12 cellular contexts compared by ENCODE assay signal in genomic region chr10:77844713-77845454, GRCh38.
DNase-seq lines count a peak whose midpoint lies in the region; ATAC-seq, FAIRE-seq and TF ChIP-seq lines count a peak whose summit lies in the region.
"Had no signal": no experiment of that assay in that cellular context is flagged by ENCODE, and none has a peak within 500 bp of the region (broad histone marks: within the 10 kb centered on the region; RNA-seq: fewer than 3 reads in every experiment).

No MANE protein-coding gene starts in this region.

- POLR2A ChIA-PET in AG04449 (lab: Yijun Ruan, JAX): no interaction called here
- POLR2A ChIA-PET in naive thymus-derived CD4-positive, alpha-beta T cell (lab: Charles Lee): no interaction called here

- H3K4me1 ChIP-seq in HUES6 (ENCODE audit: control insufficient read depth, insufficient read depth, low read length): peaks cover 40% of the 10 kb centered on the region
- H3K4me1 ChIP-seq in naive thymus-derived CD4-positive, alpha-beta T cell (ENCODE audit: control insufficient read depth in 2 of 2, insufficient read depth in 2 of 2, low read length in 2 of 2): no peaks in the 10 kb centered on the region

- H3K27me3 Mint-ChIP-seq in mesothelial cell of epicardium (ENCODE audit: low read depth): no peaks in the 10 kb centered on the region
- no peaks in the 10 kb centered on the region for H3K27me3 Mint-ChIP-seq in naive thymus-derived CD4-positive, alpha-beta T cell

- no peak overlapping the region for H3K4me3 Mint-ChIP-seq in mesothelial cell of epicardium
- H3K4me3 Mint-ChIP-seq in naive thymus-derived CD4-positive, alpha-beta T cell: no peak overlapping the region

- no peak for FAIRE-seq in bronchial epithelial cell (lab: Jason Lieb, UNC)

- no peaks in the 10 kb centered on the region for H3K27me3 ChIP-seq in HUES6 (ENCODE audit: control insufficient read depth, insufficient read depth, low read length)
- H3K27me3 ChIP-seq in bronchial epithelial cell (ENCODE audit: control insufficient read depth, insufficient read depth, low read length): no peaks in the 10 kb centered on the region
- H3K27me3 ChIP-seq in naive thymus-derived CD4-positive, alpha-beta T cell (ENCODE audit: control insufficient read depth in 2 of 2, insufficient read depth in 2 of 2, low read length in 2 of 2): no peaks in the 10 kb centered on the region
- H3K27me3 ChIP-seq: esophagus squamous epithelium had no signal

- H3K4me1 Mint-ChIP-seq in mesothelial cell of epicardium: peaks cover 11% of the 10 kb centered on the region
- peaks cover 0 to 8% (median 0%) of the 10 kb centered on the region in 7 donors for H3K4me1 Mint-ChIP-seq in naive thymus-derived CD4-positive, alpha-beta T cell

- H3K9ac ChIP-seq in HUES6 (ENCODE audit: low read length): peak overlapping the region; percentile 47

- H3K36me3 Mint-ChIP-seq in mesothelial cell of epicardium: peaks cover 17% of the 10 kb centered on the region
- H3K36me3 Mint-ChIP-seq in naive thymus-derived CD4-positive, alpha-beta T cell: no peaks in the 10 kb centered on the region

- TF ChIP-seq CTCF in AG04449 (IDR thresholded peaks at IDR 0.05; ENCODE audit: insufficient read depth, low read length, missing control alignments): no peak
- TF ChIP-seq CTCF in bronchial epithelial cell (IDR thresholded peaks at IDR 0.05; ENCODE audit: insufficient read depth, low read length, severe bottlenecking): no peak
- TF ChIP-seq CTCF in mesothelial cell of epicardium (IDR thresholded peaks at IDR 0.05; ENCODE audit: unreplicated experiment): no peak

- H3K36me3 ChIP-seq in HUES6 (ENCODE audit: control insufficient read depth, insufficient read depth, low read length) (peaks cover 59% of the 10 kb centered on the region), bronchial epithelial cell (ENCODE audit: control insufficient read depth, insufficient read depth, low read length) (peaks cover 30% of the 10 kb centered on the region)
- H3K36me3 ChIP-seq in naive thymus-derived CD4-positive, alpha-beta T cell (ENCODE audit: control insufficient read depth in 2 of 3, insufficient read depth in 3 of 3, low read length in 3 of 3): no peaks in the 10 kb centered on the region

- peak overlapping the region; percentile 70 for H3K27ac Mint-ChIP-seq in mesothelial cell of epicardium
- peak overlapping the region in 1 of 9 donors; percentile 64 for H3K27ac Mint-ChIP-seq in naive thymus-derived CD4-positive, alpha-beta T cell

- no peak for ATAC-seq in naive thymus-derived CD4-positive, alpha-beta T cell

- intact Hi-C loops in naive thymus-derived CD4-positive, alpha-beta T cell (cut with micrococcal nuclease): loop anchor here in 1 of 2 donors (10.0 kb wide), 1 partner anchor 1350 kb away; no protein-coding TSS in a partner anchor

- no peaks in the 10 kb centered on the region for H3K9me3 ChIP-seq in HUES6 (ENCODE audit: control insufficient read depth, insufficient read depth, low read depth, low read length)
- no peaks in the 10 kb centered on the region for H3K9me3 ChIP-seq in naive thymus-derived CD4-positive, alpha-beta T cell (ENCODE audit: control insufficient read depth in 2 of 3, low read length in 3 of 3)
- H3K9me3 ChIP-seq: esophagus squamous epithelium had no signal

- H3K9me3 Mint-ChIP-seq in mesothelial cell of epicardium: no peaks in the 10 kb centered on the region
- peaks cover 0 to 2% (median 0%) of the 10 kb centered on the region in 11 donors for H3K9me3 Mint-ChIP-seq in naive thymus-derived CD4-positive, alpha-beta T cell

- peak overlapping the region; percentile 69; the same call in 1 of the 2 replicates for H3K27ac ChIP-seq in HUES6 (ENCODE audit: low read depth, low read length)
- H3K27ac ChIP-seq in naive thymus-derived CD4-positive, alpha-beta T cell (ENCODE audit: low read depth, low read length): no peak overlapping the region

- CTCF ChIA-PET in AG04449 (lab: Yijun Ruan, JAX): interaction anchor here (0.6 to 4.1 kb wide), 9 partner anchors 8 to 192 kb away, joined by 3 to 53 read pairs (median 3); no protein-coding TSS in a partner anchor
- CTCF ChIA-PET in naive thymus-derived CD4-positive, alpha-beta T cell (lab: Charles Lee): no interaction called here

- H3K4me3 ChIP-seq in AG04449 (ENCODE audit: low read depth, low read length) (no peak overlapping the region), HUES6 (ENCODE audit: low read depth, low read length) (no peak overlapping the region), bronchial epithelial cell (ENCODE audit: low read depth, low read length) (no peak overlapping the region)
- no peak overlapping the region for H3K4me3 ChIP-seq in naive thymus-derived CD4-positive, alpha-beta T cell (ENCODE audit: low read length)
- H3K4me3 ChIP-seq: esophagus squamous epithelium had no signal

- DNase-seq in AG04449 (ENCODE audit: low read depth, low spot score): peak; percentile 71
- DNase-seq in bronchial epithelial cell (ENCODE audit: low read depth): peak; percentile 89
- no peak for DNase-seq in mesothelial cell of epicardium (ENCODE audit: low spot score in 2 of 2, unreplicated experiment in 2 of 2)
- no peak for DNase-seq in superior temporal gyrus (ENCODE audit: extremely low spot score)
- DNase-seq in cerebellar nuclear complex (lab: John Stamatoyannopoulos, UW): no peak
- no peak for DNase-seq in naive thymus-derived CD4-positive, alpha-beta T cell
- DNase-seq in DMS153 treated with DMSO at 0.1 percent for 48 hours (lab: John Stamatoyannopoulos, UW; ENCODE audit: unreplicated experiment): no peak
- DNase-seq: activated CD4-positive, alpha-beta T cell treated with anti-CD3 and anti-CD28 coated beads for 48 hours; DND-41; esophagus squamous epithelium; NCI-H2081 treated with DMSO at 0.1 percent for 48 hours had no signal

Comparison
In these comparisons a context has a peak if more than half of its experiments do, and no peak if none do; other contexts are left out.
1. DNase-seq: peak in AG04449 (single experiment) and bronchial epithelial cell (single experiment); none in mesothelial cell of epicardium (0 of 2), superior temporal gyrus (single experiment), cerebellar nuclear complex (0 of 2), naive thymus-derived CD4-positive, alpha-beta T cell (0 of 9) and DMS153 treated with DMSO at 0.1 percent for 48 hours (single experiment).